Comparison of ENCODE assay signal across 8 cellular contexts in the genomic region with DNA sequence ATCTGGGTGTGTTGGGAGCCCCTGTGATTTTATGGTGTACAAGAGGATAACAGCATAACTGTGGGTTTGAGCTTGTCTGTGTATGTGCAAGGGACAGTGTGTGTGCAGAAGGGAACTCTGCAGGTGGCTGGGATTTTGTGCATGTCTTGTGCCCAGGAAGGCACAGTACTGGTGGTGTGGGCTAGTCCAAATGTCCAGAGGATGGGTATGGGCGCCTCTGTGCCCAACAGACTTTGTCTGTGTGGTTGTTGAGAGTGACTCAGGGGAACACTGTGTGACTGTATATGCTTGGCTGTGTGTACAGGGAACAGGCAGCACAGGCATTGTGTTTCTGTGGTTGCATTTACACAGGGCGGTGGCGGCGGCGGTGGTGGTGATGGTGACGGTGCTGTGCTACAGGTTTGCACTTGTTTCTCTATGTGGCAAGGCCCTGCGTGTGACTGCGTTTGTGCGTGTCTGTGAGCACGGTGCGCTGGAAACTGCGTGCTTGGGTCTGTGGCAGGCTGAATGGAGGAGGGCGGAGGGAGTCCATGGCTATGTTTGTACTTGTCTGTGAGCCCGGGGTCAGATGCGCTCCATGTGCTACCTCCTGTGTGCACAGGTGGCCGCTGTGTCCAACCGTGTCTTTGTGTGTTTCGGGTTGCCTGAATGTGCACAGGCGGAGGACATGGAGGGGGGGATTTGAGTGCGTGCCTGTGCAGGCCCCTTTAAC. TPM values are rescaled to one million over a fixed set of nuclear protein-coding genes. Genes with fewer than 3 reads are reported as not detected.
DNase-seq lines count a peak whose midpoint lies in the region; ATAC-seq and TF ChIP-seq lines count a peak whose summit lies in the region.

No MANE protein-coding gene starts in this region.

- H3K4me3 ChIP-seq in GM23338 = 0 out of 2 replicates have a peak overlapping the region, but pooled peaks have one; percentile 10
- peak overlapping the region in 1 of 2 donors; percentile 45 for H3K4me3 ChIP-seq in ascending aorta
- peak overlapping the region; percentile 59 for H3K4me3 ChIP-seq in thoracic aorta

- no peaks in the 10 kb centered on the region for H3K9me2 ChIP-seq in GM23338 (ENCODE audit: insufficient read depth)

- H3K79me2 ChIP-seq in GM23338 (replicated peaks; ENCODE audit: insufficient read depth) = no peaks in the 10 kb centered on the region

- H3K27me3 Mint-ChIP-seq in GM23338 (ENCODE audit: insufficient read depth, low read depth, poor library complexity) (peaks cover 22% of the 10 kb centered on the region), T-helper 17 cell (no peaks in the 10 kb centered on the region)

- H3K27me3 ChIP-seq in GM23338 (ENCODE audit: insufficient read depth) (no peaks in the 10 kb centered on the region), ascending aorta (no peaks in the 10 kb centered on the region), thoracic aorta (replicated peaks; ENCODE audit: insufficient read depth) (no peaks in the 10 kb centered on the region)

- peak overlapping the region; percentile 76 for H3K27ac Mint-ChIP-seq in GM23338
- H3K27ac Mint-ChIP-seq in T-helper 17 cell = peak overlapping the region; percentile 98

- no peaks in the 10 kb centered on the region for H3K9me3 Mint-ChIP-seq in GM23338

- peaks cover 19% of the 10 kb centered on the region; the same call in 1 of the 2 replicates for H3F3A ChIP-seq in GM23338 (replicated peaks; ENCODE audit: low read depth)

- H3K4me1 Mint-ChIP-seq in GM23338 = peaks cover 76% of the 10 kb centered on the region
- peaks cover 57% of the 10 kb centered on the region for H3K4me1 Mint-ChIP-seq in T-helper 17 cell

- no peaks in the 10 kb centered on the region for H4K20me1 ChIP-seq in GM23338 (replicated peaks; ENCODE audit: insufficient read depth)

- peak overlapping the region; percentile 63 for H3K4me2 ChIP-seq in GM23338

- H3K36me3 ChIP-seq in GM23338 (ENCODE audit: insufficient read depth) (no peaks in the 10 kb centered on the region), ascending aorta (no peaks in the 10 kb centered on the region), thoracic aorta (no peaks in the 10 kb centered on the region)

- H3K36me3 Mint-ChIP-seq in GM23338 (ENCODE audit: low read depth) (no peaks in the 10 kb centered on the region), T-helper 17 cell (ENCODE audit: low read depth) (peaks cover 6% of the 10 kb centered on the region)

- TF ChIP-seq CTCF in GM23338 (conservative IDR thresholded peaks at IDR 0.05; ENCODE audit: low read depth in 2 of 2) = no peak
- no peak for TF ChIP-seq CTCF in ascending aorta (IDR thresholded peaks at IDR 0.05)
- no peak for TF ChIP-seq CTCF in thoracic aorta (IDR thresholded peaks at IDR 0.05)

- DNase-seq in GM23338 (ENCODE audit: low spot score) = no peak
- peak; percentile 23 to 51 (median 31) for DNase-seq in T-helper 17 cell
- DNase-seq in ascending aorta (ENCODE audit: low spot score in 2 of 2) = peak in 1 of 2 donors; percentile 37
- DNase-seq in myocyte (ENCODE audit: low read depth) = peak; percentile 64
- DNase-seq in thoracic aorta (ENCODE audit: low spot score) = no peak

- H2AFZ ChIP-seq in GM23338 = peak overlapping the region; percentile 88

- no peak for TF ChIP-seq POLR2A in GM18505 (IDR thresholded peaks at IDR 0.05; ENCODE audit: borderline replicate concordance, extremely low read depth, insufficient read depth, insufficient read length)

- H3K27ac ChIP-seq in GM23338 (ENCODE audit: low read depth) = no peak overlapping the region
- H3K27ac ChIP-seq in ascending aorta = peak overlapping the region; percentile 12 to 43
- H3K27ac ChIP-seq in thoracic aorta = peak overlapping the region; percentile 49 to 62

- intact Hi-C loops in ascending aorta (cut with DNase I) = no loop called here

- H3K4me3 Mint-ChIP-seq in GM23338 (no peak overlapping the region; the same call in 2 of the 3 replicates), T-helper 17 cell (peak overlapping the region; percentile 97)

- ATAC-seq in GM23338 = no peak
- peak; percentile 63 for ATAC-seq in T-helper 17 cell
- ATAC-seq in thoracic aorta (ENCODE audit: insufficient number of reproducible peaks, low FRiP score, low read depth) = no peak
- ATAC-seq in GM18505 (IDR thresholded peaks at IDR 0.05; ENCODE audit: unreplicated experiment) = no peak
- ATAC-seq in HG02973 (IDR thresholded peaks at IDR 0.05; ENCODE audit: unreplicated experiment) = no peak
- no peak for ATAC-seq in HG02759 (IDR thresholded peaks at IDR 0.05; ENCODE audit: unreplicated experiment)

- H3K4me1 ChIP-seq in GM23338 (ENCODE audit: insufficient read depth) (peaks cover 49% of the 10 kb centered on the region), ascending aorta (peaks cover 23 to 37% of the 10 kb centered on the region in 2 donors), thoracic aorta (ENCODE audit: control insufficient read depth in 1 of 2, low read depth in 2 of 2) (peaks cover 41 to 80% of the 10 kb centered on the region in 2 donors)

- H3K9me3 ChIP-seq in T-helper 17 cell (ENCODE audit: control insufficient read depth, low read length, poor library complexity, severe bottlenecking) (no peaks in the 10 kb centered on the region), ascending aorta (no peaks in the 10 kb centered on the region), thoracic aorta (no peaks in the 10 kb centered on the region)

TF ChIP-seq in GM23338, 12 proteins besides CTCF, POLR2A, EP300 and RAD21:
- no peak for TF ChIP-seq NANOG (IDR thresholded peaks at IDR 0.05; ENCODE audit: borderline replicate concordance)
- no peak for TF ChIP-seq JUNB (IDR thresholded peaks at IDR 0.05; ENCODE audit: unreplicated experiment)
- TF ChIP-seq, protein P1, sequence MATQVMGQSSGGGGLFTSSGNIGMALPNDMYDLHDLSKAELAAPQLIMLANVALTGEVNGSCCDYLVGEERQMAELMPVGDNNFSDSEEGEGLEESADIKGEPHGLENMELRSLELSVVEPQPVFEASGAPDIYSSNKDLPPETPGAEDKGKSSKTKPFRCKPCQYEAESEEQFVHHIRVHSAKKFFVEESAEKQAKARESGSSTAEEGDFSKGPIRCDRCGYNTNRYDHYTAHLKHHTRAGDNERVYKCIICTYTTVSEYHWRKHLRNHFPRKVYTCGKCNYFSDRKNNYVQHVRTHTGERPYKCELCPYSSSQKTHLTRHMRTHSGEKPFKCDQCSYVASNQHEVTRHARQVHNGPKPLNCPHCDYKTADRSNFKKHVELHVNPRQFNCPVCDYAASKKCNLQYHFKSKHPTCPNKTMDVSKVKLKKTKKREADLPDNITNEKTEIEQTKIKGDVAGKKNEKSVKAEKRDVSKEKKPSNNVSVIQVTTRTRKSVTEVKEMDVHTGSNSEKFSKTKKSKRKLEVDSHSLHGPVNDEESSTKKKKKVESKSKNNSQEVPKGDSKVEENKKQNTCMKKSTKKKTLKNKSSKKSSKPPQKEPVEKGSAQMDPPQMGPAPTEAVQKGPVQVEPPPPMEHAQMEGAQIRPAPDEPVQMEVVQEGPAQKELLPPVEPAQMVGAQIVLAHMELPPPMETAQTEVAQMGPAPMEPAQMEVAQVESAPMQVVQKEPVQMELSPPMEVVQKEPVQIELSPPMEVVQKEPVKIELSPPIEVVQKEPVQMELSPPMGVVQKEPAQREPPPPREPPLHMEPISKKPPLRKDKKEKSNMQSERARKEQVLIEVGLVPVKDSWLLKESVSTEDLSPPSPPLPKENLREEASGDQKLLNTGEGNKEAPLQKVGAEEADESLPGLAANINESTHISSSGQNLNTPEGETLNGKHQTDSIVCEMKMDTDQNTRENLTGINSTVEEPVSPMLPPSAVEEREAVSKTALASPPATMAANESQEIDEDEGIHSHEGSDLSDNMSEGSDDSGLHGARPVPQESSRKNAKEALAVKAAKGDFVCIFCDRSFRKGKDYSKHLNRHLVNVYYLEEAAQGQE (IDR thresholded peaks at IDR 0.05; ENCODE audit: unreplicated experiment) = no peak
- TF ChIP-seq CREB1 (CRISPR knock-in tag; IDR thresholded peaks at IDR 0.05; ENCODE audit: low read depth) = no peak
- no peak for TF ChIP-seq STAT1 (IDR thresholded peaks at IDR 0.05; ENCODE audit: unreplicated experiment)

RNA-seq across cellular contexts. Expression of gene WASF2, which starts 32.3 kb away (rescaled TPM):
- 37.2 and 40.9 TPM in 2 replicates for total RNA-seq in GM23338 (2014; rRNA removed; shearing (Covaris generic))
- 89.5 and 95.6 TPM in 2 replicates for polyA plus RNA-seq in GM23338 (2016; fragmentation: Nextera tagmentation; extraction: Ambion mirVana)
- total RNA-seq in T-helper 17 cell = 100 to 1,000 TPM; 124 to 144 TPM
- total RNA-seq in ascending aorta = 70.4 TPM
- 17.3 and 18.2 TPM in 2 replicates for total RNA-seq in myocyte
- polyA plus RNA-seq in myocyte (2012) = 65.6 TPM
- 10 to 100 TPM; 60.1 to 83.7 TPM for total RNA-seq in thoracic aorta

Comparison
In these comparisons a context has a peak if more than half of its experiments do, and no peak if none do; other contexts are left out.
1. DNase-seq: peak in T-helper 17 cell (3 of 3) and myocyte (single experiment); none in GM23338 (single experiment) and thoracic aorta (single experiment).